1 cellular context compared by ENCODE assay signal in genomic region chr16:49527621-49528020, GRCh38.
TF ChIP-seq lines count a peak whose summit lies in the region.

No MANE protein-coding gene starts in this region.

TF ChIP-seq in WTC11, 78 proteins besides CTCF, POLR2A, EP300 and RAD21 (continued from another document):
- TF ChIP-seq USF1 (CRISPR knock-in tag; IDR thresholded peaks at IDR 0.05) (no peak), ATF6 (CRISPR knock-in tag; IDR thresholded peaks at IDR 0.05) (no peak), JUN (CRISPR knock-in tag; IDR thresholded peaks at IDR 0.05) (no peak), SP1 (CRISPR knock-in tag; conservative IDR thresholded peaks at IDR 0.05) (no peak), TP53 (CRISPR knock-in tag; IDR thresholded peaks at IDR 0.05) (no peak)
